1 cellular context compared by ENCODE assay signal in the genomic region with DNA sequence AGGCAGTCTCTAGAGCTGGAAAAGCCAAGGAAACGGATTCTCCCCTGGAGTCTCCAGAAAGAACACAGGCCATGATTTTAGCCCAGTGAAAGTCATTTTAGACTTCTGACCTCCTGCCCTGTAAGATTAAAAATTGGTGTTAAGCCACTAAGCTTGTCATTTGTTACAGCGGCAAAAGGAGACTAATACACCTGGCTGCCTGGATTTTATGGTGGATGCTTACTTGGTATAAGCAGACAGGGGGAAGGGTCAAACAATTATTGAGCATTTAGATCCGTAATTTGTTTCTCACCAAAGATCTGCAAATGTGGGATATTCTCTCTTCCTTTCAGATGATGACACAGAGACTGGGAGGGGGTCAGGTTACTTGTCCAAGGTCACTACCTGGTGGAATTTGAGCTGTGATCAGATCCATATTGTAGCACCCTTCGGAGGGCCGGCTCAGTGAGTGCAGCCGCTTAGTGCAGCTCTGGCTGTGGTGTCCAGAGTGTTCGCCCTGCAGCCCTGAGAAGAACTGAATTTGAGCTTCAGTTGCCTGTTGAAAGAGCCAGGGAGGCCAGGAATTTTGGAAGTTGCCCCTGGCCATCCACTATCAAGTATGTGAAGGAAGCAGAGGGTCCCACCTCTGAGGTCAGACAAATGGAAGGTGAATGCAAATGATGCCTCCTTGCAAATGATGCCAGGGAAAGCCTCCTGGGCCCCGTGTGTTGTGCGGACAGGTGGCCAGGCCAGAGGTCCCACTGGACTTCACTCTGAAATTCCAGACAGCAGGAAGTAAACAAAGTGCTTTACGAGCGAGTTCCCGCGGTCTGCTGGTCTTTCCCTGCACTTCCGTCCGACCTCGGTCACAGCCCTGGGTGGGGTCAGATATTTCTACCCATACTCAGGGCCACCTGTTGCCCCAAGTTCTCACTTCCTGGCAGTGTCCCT.
TF ChIP-seq lines count a peak whose summit lies in the region.

No MANE protein-coding gene starts in this region.

TF ChIP-seq in WTC11, 78 proteins besides CTCF, POLR2A, EP300 and RAD21 (continued from another document):
- TF ChIP-seq, protein P1, sequence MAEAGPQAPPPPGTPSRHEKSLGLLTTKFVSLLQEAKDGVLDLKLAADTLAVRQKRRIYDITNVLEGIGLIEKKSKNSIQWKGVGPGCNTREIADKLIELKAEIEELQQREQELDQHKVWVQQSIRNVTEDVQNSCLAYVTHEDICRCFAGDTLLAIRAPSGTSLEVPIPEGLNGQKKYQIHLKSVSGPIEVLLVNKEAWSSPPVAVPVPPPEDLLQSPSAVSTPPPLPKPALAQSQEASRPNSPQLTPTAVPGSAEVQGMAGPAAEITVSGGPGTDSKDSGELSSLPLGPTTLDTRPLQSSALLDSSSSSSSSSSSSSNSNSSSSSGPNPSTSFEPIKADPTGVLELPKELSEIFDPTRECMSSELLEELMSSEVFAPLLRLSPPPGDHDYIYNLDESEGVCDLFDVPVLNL (CRISPR knock-in tag; IDR thresholded peaks at IDR 0.05; ENCODE audit: borderline replicate concordance, low read depth) = no peak
